Comparison of ENCODE assay signal across 13 cellular contexts in the genomic region with DNA sequence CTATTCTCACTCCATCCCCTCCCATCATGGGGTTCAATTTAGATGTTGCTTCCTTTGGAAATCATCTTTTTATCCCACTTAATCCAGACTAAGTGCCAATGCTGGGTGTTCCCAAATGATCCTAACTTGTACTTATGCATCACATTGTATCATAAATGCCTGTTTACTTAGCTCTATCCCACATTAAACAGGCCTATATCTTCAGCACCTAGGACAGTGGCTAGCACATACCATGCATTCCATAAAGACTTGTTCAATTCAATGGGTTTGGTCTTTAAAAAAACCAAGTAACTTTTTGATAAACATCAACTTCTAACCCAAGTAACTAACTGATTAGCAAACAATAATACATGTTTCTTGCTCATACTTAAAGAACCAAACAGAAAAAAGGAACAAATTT. TPM values are rescaled to one million over a fixed set of nuclear protein-coding genes. Genes with fewer than 3 reads are reported as not detected.
DNase-seq lines count a peak whose midpoint lies in the region; ATAC-seq and TF ChIP-seq lines count a peak whose summit lies in the region.
"Had no signal": no experiment of that assay in that cellular context is flagged by ENCODE, and none has a peak within 500 bp of the region (broad histone marks: within the 10 kb centered on the region; RNA-seq: fewer than 3 reads in every experiment).

No MANE protein-coding gene starts in this region.

- no peak overlapping the region for H3K14ac ChIP-seq in neuronal stem cell (ENCODE audit: low read length)

- no peak overlapping the region for H2AFZ ChIP-seq in neuronal stem cell (ENCODE audit: low read length)

- DNase-seq in HCEC 1CT (peak; percentile 26), Panc1 (ENCODE audit: low read depth, low spot score) (peak; percentile 8), epithelial cell of esophagus (ENCODE audit: low read depth) (peak; percentile 54), neuronal stem cell (ENCODE audit: low spot score) (peak; percentile 30), KBM-7 (no peak), NCI-H526 treated with DMSO at 0.1 percent for 48 hours (lab: John Stamatoyannopoulos, UW) (no peak)
- DNase-seq in stimulated activated CD4-positive, alpha-beta T cell treated with anti-CD3 and anti-CD28 coated beads, Interleukin-4, amount 100 ng/mL, for 24 hours, result no peak
- DNase-seq: body of pancreas, foreskin melanocyte, NCI-H524 treated with DMSO at 0.1 percent for 48 hours had no signal

- H3K4me2 ChIP-seq in neuronal stem cell (ENCODE audit: insufficient read depth, low read length, poor library complexity, severe bottlenecking), result no peak overlapping the region

- H3K27me3 ChIP-seq in Panc1 (ENCODE audit: control insufficient read depth, insufficient read depth, low read length) (no peaks in the 10 kb centered on the region), neuronal stem cell (ENCODE audit: control insufficient read depth in 3 of 3, insufficient read depth in 3 of 3, low read depth in 1 of 3, low read length in 3 of 3) (no peaks in the 10 kb centered on the region)
- H3K27me3 ChIP-seq: body of pancreas had no signal

- no peak overlapping the region for H2BK15ac ChIP-seq in neuronal stem cell (ENCODE audit: low read length)

- H2BK120ac ChIP-seq in neuronal stem cell (ENCODE audit: low read depth, low read length), result no peak overlapping the region

- BruUV-seq in Panc1 (replicated peaks; lab: Mats Ljungman, UMichigan), result no TSS peak

- no peak overlapping the region for H2BK5ac ChIP-seq in neuronal stem cell (ENCODE audit: low read length)

- POLR2A ChIA-PET in Panc1 (lab: Charles Lee), result interaction anchor here (0.6 kb wide), 1 partner anchor 182 kb away, joined by 4 read pairs; no protein-coding TSS in a partner anchor

- CTCF ChIA-PET in Panc1 (lab: Charles Lee), result no interaction called here

- H3K36me3 ChIP-seq in Panc1 (ENCODE audit: control insufficient read depth, insufficient read depth, low read length) (no peaks in the 10 kb centered on the region), neuronal stem cell (replicated peaks in 1 of 2; ENCODE audit: control insufficient read depth in 2 of 2, insufficient read depth in 2 of 2, low read length in 2 of 2) (peaks cover 0 to 10% of the 10 kb centered on the region in 2 donors)
- H3K36me3 ChIP-seq: prostate gland had no signal

- H3K4ac ChIP-seq in neuronal stem cell (ENCODE audit: low read length), result no peak overlapping the region

- H3K4me3 ChIP-seq in Panc1 (ENCODE audit: low read depth in 2 of 2, low read length in 2 of 2) (no peak overlapping the region), epithelial cell of esophagus (ENCODE audit: low read length) (no peak overlapping the region), neuronal stem cell (ENCODE audit: low read length in 2 of 2) (no peak overlapping the region)
- H3K4me3 ChIP-seq: body of pancreas, lung, prostate gland had no signal

- H3K4me1 ChIP-seq in Panc1 (ENCODE audit: control insufficient read depth, insufficient read depth, low read length), result peaks cover 6% of the 10 kb centered on the region; the same call in 1 of the 2 replicates
- H3K4me1 ChIP-seq in neuronal stem cell (ENCODE audit: control insufficient read depth in 2 of 2, insufficient read depth in 1 of 2, low read depth in 1 of 2, low read length in 2 of 2), result no peaks in the 10 kb centered on the region
- H3K4me1 ChIP-seq: body of pancreas, prostate gland had no signal

- TF ChIP-seq CTCF in Panc1 (IDR thresholded peaks at IDR 0.05) (no peak), epithelial cell of esophagus (IDR thresholded peaks at IDR 0.05; ENCODE audit: insufficient read depth, low read depth, low read length, missing control alignments) (no peak)

- no peak overlapping the region for H3K9ac ChIP-seq in neuronal stem cell (ENCODE audit: low read depth, low read length, poor library complexity)

- no peak overlapping the region for H2BK12ac ChIP-seq in neuronal stem cell (ENCODE audit: low read length)

- H3K9me3 ChIP-seq in Panc1 (ENCODE audit: control insufficient read depth, insufficient read depth, low read depth, low read length) (no peaks in the 10 kb centered on the region), neuronal stem cell (replicated peaks in 1 of 2; ENCODE audit: control insufficient read depth in 2 of 2, insufficient read depth in 1 of 2, low read depth in 1 of 2, low read length in 2 of 2) (no peaks in the 10 kb centered on the region)
- H3K9me3 ChIP-seq: body of pancreas, prostate gland had no signal

- H3K23ac ChIP-seq in neuronal stem cell (ENCODE audit: low read depth, low read length, poor library complexity), result no peak overlapping the region

- H3K18ac ChIP-seq in neuronal stem cell (ENCODE audit: low read length), result no peak overlapping the region

- in situ Hi-C loops in Panc1 (cut with HindIII; ENCODE audit: low pct_unique_long_range_greater_than_20kb, low sequenced_read_pairs), result no loop called here
- in situ Hi-C loops in KBM-7 (cut with MboI; ENCODE audit: low pct_unique_long_range_greater_than_20kb, low sequenced_read_pairs), result no loop called here

- ATAC-seq in Panc1 (0 out of 2 replicates have a peak, but pooled peaks have one; percentile 32), HG02571 (IDR thresholded peaks at IDR 0.05; ENCODE audit: unreplicated experiment) (no peak)
- ATAC-seq: body of pancreas had no signal

- no peaks in the 10 kb centered on the region for H3K79me1 ChIP-seq in neuronal stem cell (ENCODE audit: low read depth, low read length)

- no peak overlapping the region for H4K91ac ChIP-seq in neuronal stem cell (ENCODE audit: low read depth, low read length, poor library complexity)

- H4K8ac ChIP-seq in neuronal stem cell (ENCODE audit: low read depth, low read length), result no peak overlapping the region

- H3K27ac ChIP-seq in Panc1 (ENCODE audit: low read length) (no peak overlapping the region), neuronal stem cell (replicated peaks; ENCODE audit: low read length) (no peak overlapping the region)
- H3K27ac ChIP-seq: body of pancreas, prostate gland had no signal

- H2AK5ac ChIP-seq in neuronal stem cell (ENCODE audit: low read depth, low read length), result no peak overlapping the region

- intact Hi-C loops in Panc1 (cut with micrococcal nuclease; ENCODE audit: unreplicated experiment), result no loop called here

RNA-seq across cellular contexts. Expression of gene RSF1, which starts 40.6 kb away (rescaled TPM):
- 83.0 TPM for total RNA-seq in Panc1 (2021; ENCODE audit: unreplicated experiment)
- polyA plus RNA-seq in Panc1 (2012; ENCODE audit: insufficient read length), result 41.6 TPM
- 107 TPM for polyA plus RNA-seq in neuronal stem cell (2013, experiment 1 of 2)
- 108 TPM for polyA plus RNA-seq in neuronal stem cell (2013, experiment 2 of 2)

RNA-seq across cellular contexts. Expression of gene AAMDC, which starts 41.0 kb away (rescaled TPM):
- total RNA-seq in Panc1 (2021; ENCODE audit: unreplicated experiment), result 52.7 TPM
- polyA plus RNA-seq in Panc1 (2012; ENCODE audit: insufficient read length), result 88.2 TPM
- 35.8 TPM for polyA plus RNA-seq in neuronal stem cell (2013, experiment 1 of 2)
- polyA plus RNA-seq in neuronal stem cell (2013, experiment 2 of 2), result 33.9 TPM

Comparison
In these comparisons a context has a peak if more than half of its experiments do, and no peak if none do; other contexts are left out.
1. DNase-seq: peak in HCEC 1CT (single experiment), Panc1 (single experiment), epithelial cell of esophagus (single experiment) and neuronal stem cell (single experiment); none in KBM-7 (single experiment), NCI-H526 treated with DMSO at 0.1 percent for 48 hours (single experiment) and stimulated activated CD4-positive, alpha-beta T cell treated with anti-CD3 and anti-CD28 coated beads, Interleukin-4, amount 100 ng/mL, for 24 hours (single experiment).